ENCODE assay signal across 2 cellular contexts in the genomic region with DNA sequence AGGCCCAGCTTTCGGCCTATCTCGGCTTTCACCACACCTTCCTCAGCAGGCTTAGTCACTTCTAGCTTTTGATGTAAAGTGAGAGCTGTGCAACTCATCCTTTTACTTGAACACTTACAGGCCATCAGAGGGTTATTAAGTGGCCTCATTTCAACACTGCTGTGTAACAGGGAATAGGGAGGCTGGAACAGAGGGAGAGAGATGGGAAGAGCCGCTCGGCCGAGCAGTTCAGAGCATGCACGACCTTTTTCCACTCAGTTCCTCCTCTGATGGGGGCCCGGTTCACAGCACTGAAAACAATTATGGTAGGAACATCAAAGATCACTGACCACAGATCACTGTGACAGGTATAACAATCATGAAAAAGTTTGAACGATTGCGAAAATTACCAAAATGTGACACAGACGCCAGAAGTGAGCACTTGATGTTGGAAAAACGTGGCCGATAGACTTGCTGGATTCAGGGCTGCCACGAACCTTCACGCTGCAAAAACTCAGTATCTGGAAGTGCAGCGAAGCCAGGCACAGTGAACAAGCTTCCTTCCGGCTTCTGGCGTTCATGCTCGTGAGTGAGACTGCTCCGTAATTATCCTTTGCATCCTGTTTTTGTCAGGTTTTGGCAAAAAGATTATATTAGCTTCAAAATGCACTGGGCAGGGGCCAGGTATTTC.
TF ChIP-seq lines count a peak whose summit lies in the region.

No MANE protein-coding gene starts in this region.

TF ChIP-seq in HepG2, 621 proteins besides CTCF, POLR2A, EP300 and RAD21 (continued from another document):
- TF ChIP-seq, protein P1, sequence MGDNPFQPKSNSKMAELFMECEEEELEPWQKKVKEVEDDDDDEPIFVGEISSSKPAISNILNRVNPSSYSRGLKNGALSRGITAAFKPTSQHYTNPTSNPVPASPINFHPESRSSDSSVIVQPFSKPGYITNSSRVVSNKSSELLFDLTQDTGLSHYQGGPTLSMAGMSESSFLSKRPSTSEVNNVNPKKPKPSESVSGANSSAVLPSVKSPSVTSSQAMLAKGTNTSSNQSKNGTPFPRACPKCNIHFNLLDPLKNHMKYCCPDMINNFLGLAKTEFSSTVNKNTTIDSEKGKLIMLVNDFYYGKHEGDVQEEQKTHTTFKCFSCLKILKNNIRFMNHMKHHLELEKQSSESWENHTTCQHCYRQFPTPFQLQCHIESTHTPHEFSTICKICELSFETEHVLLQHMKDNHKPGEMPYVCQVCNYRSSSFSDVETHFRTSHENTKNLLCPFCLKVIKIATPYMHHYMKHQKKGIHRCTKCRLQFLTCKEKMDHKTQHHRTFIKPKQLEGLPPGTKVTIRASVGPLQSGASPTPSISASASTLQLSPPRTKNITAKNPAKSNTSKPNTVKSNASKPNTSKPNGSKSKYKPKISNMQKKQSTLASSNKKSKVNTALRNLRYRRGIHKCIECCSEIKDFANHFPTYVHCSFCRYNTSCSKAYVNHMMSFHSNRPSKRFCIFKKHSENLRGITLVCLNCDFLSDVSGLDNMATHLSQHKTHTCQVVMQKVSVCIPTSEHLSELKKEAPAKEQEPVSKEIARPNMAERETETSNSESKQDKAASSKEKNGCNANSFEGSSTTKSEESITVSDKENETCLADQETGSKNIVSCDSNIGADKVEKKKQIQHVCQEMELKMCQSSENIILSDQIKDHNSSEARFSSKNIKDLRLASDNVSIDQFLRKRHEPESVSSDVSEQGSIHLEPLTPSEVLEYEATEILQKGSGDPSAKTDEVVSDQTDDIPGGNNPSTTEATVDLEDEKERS (CRISPR knock-in tag; IDR thresholded peaks at IDR 0.05): no peak
- no peak for TF ChIP-seq ZNF207 (IDR thresholded peaks at IDR 0.05; ENCODE audit: borderline replicate concordance)
- TF ChIP-seq ZNF75D (CRISPR knock-in tag; IDR thresholded peaks at IDR 0.05; ENCODE audit: borderline replicate concordance): no peak
- no peak for TF ChIP-seq ZNF816 (CRISPR knock-in tag; IDR thresholded peaks at IDR 0.05; ENCODE audit: borderline replicate concordance)
- TF ChIP-seq, protein P2, sequence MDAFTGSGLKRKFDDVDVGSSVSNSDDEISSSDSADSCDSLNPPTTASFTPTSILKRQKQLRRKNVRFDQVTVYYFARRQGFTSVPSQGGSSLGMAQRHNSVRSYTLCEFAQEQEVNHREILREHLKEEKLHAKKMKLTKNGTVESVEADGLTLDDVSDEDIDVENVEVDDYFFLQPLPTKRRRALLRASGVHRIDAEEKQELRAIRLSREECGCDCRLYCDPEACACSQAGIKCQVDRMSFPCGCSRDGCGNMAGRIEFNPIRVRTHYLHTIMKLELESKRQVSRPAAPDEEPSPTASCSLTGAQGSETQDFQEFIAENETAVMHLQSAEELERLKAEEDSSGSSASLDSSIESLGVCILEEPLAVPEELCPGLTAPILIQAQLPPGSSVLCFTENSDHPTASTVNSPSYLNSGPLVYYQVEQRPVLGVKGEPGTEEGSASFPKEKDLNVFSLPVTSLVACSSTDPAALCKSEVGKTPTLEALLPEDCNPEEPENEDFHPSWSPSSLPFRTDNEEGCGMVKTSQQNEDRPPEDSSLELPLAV (CRISPR knock-in tag; conservative IDR thresholded peaks at IDR 0.05; ENCODE audit: low read depth): no peak
- no peak for TF ChIP-seq HNRNPL (IDR thresholded peaks at IDR 0.05; ENCODE audit: low read depth, low read length)
- TF ChIP-seq ZSCAN25 (CRISPR knock-in tag; IDR thresholded peaks at IDR 0.05): no peak
- TF ChIP-seq PAX8 (CRISPR knock-in tag; IDR thresholded peaks at IDR 0.05; ENCODE audit: borderline replicate concordance): no peak

TF ChIP-seq in PFSK-1, 5 proteins besides CTCF, POLR2A, EP300 and RAD21:
- TF ChIP-seq, protein P3, sequence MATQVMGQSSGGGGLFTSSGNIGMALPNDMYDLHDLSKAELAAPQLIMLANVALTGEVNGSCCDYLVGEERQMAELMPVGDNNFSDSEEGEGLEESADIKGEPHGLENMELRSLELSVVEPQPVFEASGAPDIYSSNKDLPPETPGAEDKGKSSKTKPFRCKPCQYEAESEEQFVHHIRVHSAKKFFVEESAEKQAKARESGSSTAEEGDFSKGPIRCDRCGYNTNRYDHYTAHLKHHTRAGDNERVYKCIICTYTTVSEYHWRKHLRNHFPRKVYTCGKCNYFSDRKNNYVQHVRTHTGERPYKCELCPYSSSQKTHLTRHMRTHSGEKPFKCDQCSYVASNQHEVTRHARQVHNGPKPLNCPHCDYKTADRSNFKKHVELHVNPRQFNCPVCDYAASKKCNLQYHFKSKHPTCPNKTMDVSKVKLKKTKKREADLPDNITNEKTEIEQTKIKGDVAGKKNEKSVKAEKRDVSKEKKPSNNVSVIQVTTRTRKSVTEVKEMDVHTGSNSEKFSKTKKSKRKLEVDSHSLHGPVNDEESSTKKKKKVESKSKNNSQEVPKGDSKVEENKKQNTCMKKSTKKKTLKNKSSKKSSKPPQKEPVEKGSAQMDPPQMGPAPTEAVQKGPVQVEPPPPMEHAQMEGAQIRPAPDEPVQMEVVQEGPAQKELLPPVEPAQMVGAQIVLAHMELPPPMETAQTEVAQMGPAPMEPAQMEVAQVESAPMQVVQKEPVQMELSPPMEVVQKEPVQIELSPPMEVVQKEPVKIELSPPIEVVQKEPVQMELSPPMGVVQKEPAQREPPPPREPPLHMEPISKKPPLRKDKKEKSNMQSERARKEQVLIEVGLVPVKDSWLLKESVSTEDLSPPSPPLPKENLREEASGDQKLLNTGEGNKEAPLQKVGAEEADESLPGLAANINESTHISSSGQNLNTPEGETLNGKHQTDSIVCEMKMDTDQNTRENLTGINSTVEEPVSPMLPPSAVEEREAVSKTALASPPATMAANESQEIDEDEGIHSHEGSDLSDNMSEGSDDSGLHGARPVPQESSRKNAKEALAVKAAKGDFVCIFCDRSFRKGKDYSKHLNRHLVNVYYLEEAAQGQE (IDR thresholded peaks at IDR 0.05; ENCODE audit: insufficient read depth in 1 of 2, low read depth in 2 of 2, low read length in 2 of 2): no peak
- peak; percentile 27 for TF ChIP-seq FOXP2 (optimal IDR thresholded peaks at IDR 0.05; ENCODE audit: borderline replicate concordance, extremely low read depth, extremely low read length, insufficient read depth)
- TF ChIP-seq TAF1 (IDR thresholded peaks at IDR 0.05; ENCODE audit: borderline replicate concordance, insufficient read depth, low read length): no peak
